In genomic region chr1:236282159-236282716, GRCh38 we compare ENCODE assay signal across 8 cellular contexts. TPM values are rescaled to one million over a fixed set of nuclear protein-coding genes. Genes with fewer than 3 reads are reported as not detected.
DNase-seq lines count a peak whose midpoint lies in the region; ATAC-seq and TF ChIP-seq lines count a peak whose summit lies in the region.

No MANE protein-coding gene starts in this region.

- peak overlapping the region; percentile 82 for H3K27ac Mint-ChIP-seq in activated CD4-positive, alpha-beta T cell treated with anti-CD3 and anti-CD28 coated beads, Interleukin-2, amount 10 ng/mL, durations not matched to agents 24 days and 14 days

- H3K4me1 Mint-ChIP-seq in activated CD4-positive, alpha-beta T cell treated with anti-CD3 and anti-CD28 coated beads, Interleukin-2, amount 10 ng/mL, durations not matched to agents 24 days and 14 days = peaks cover 34% of the 10 kb centered on the region

- DNase-seq in heart left ventricle = no peak
- no peak for DNase-seq in Right ventricle myocardium inferior (ENCODE audit: missing footprints)
- DNase-seq in activated CD4-positive, alpha-beta T cell treated with anti-CD3 and anti-CD28 coated beads, Interleukin-2, amount 10 ng/mL, durations not matched to agents 24 days and 14 days = no peak
- DNase-seq in fibroblast of mammary gland (ENCODE audit: low read depth) = peak; percentile 10
- DNase-seq in NCI-H1105 treated with DMSO at 0.1 percent for 48 hours (lab: John Stamatoyannopoulos, UW) = no peak
- DNase-seq in NCI-H748 (lab: John Stamatoyannopoulos, UW; ENCODE audit: unreplicated experiment) = no peak

- H3K4me2 ChIP-seq in skeletal muscle satellite cell (ENCODE audit: low read length) = peak overlapping the region; percentile 93

- 3 to 9% (median 5%) methylated on average over 12 to 34 of the region's 34 CpGs for WGBS in heart left ventricle, 4 donors

- ATAC-seq in heart left ventricle (no peak), Right ventricle myocardium inferior (no peak), HG03175 (IDR thresholded peaks at IDR 0.05; ENCODE audit: unreplicated experiment) (peak; percentile 6)

- peaks cover 9% of the 10 kb centered on the region for H3K27me3 Mint-ChIP-seq in activated CD4-positive, alpha-beta T cell treated with anti-CD3 and anti-CD28 coated beads, Interleukin-2, amount 10 ng/mL, durations not matched to agents 24 days and 14 days

- intact Hi-C loops in heart left ventricle (cut with DNase I) = loop anchor here in 5 of 10 donors (5.0 to 10.0 kb wide), 8 partner anchors 137 to 777 kb away; partner anchors contain the start of genes GPR137B (in 2 of the 5), B3GALNT2 (in 1 of the 5), LGALS8 (in 1 of the 5) and MTR (in 1 of the 5)
- intact Hi-C loops in Right ventricle myocardium inferior (cut with DNase I) = loop anchor here (5.0 to 10.0 kb wide), 3 partner anchors 137 to 240 kb away; partner anchors contain the start of genes GPR137B and LGALS8
- intact Hi-C loops in activated CD4-positive, alpha-beta T cell treated with anti-CD3 and anti-CD28 coated beads, Interleukin-2, amount 10 ng/mL, durations not matched to agents 24 days and 14 days (cut with micrococcal nuclease) = loop anchor here (1.0 to 10.0 kb wide), 9 partner anchors 114 to 780 kb away; partner anchors contain the start of genes B3GALNT2, GPR137B, HEATR1 and LGALS8

- peaks cover 0 to 18% (median 6%) of the 10 kb centered on the region in 12 donors for H3K4me1 ChIP-seq in heart left ventricle
- peaks cover 4% of the 10 kb centered on the region for H3K4me1 ChIP-seq in skeletal muscle satellite cell (ENCODE audit: control insufficient read depth, insufficient read depth, low read length)

- H3K9me3 ChIP-seq in heart left ventricle = no peaks in the 10 kb centered on the region
- no peaks in the 10 kb centered on the region for H3K9me3 ChIP-seq in skeletal muscle satellite cell (replicated peaks; ENCODE audit: low read length)

- peak overlapping the region; percentile 81 for H3K9ac ChIP-seq in skeletal muscle satellite cell (ENCODE audit: low read depth, low read length)

- peak overlapping the region; percentile 89 for H3K4me3 Mint-ChIP-seq in activated CD4-positive, alpha-beta T cell treated with anti-CD3 and anti-CD28 coated beads, Interleukin-2, amount 10 ng/mL, durations not matched to agents 24 days and 14 days

- peaks cover 0 to 9% (median 0%) of the 10 kb centered on the region in 9 donors for H3K27me3 ChIP-seq in heart left ventricle
- H3K27me3 ChIP-seq in skeletal muscle satellite cell (ENCODE audit: control insufficient read depth, insufficient read depth, low read length) = peaks cover 25% of the 10 kb centered on the region

- H3K9me3 Mint-ChIP-seq in activated CD4-positive, alpha-beta T cell treated with anti-CD3 and anti-CD28 coated beads, Interleukin-2, amount 10 ng/mL, durations not matched to agents 24 days and 14 days = no peaks in the 10 kb centered on the region

- TF ChIP-seq CTCF in heart left ventricle (IDR thresholded peaks at IDR 0.05) (no peak), fibroblast of mammary gland (conservative IDR thresholded peaks at IDR 0.05; ENCODE audit: control insufficient read depth, insufficient read depth, low read depth, low read length) (no peak)

- H3K4me3 ChIP-seq in heart left ventricle = peak overlapping the region; percentile 80 to 100 (median 94)
- peak overlapping the region; percentile 74 for H3K4me3 ChIP-seq in fibroblast of mammary gland (ENCODE audit: control insufficient read depth, low read depth, low read length)
- H3K4me3 ChIP-seq in skeletal muscle satellite cell (ENCODE audit: low read length) = peak overlapping the region; percentile 88

- no peak for TF ChIP-seq POLR2A in heart left ventricle (IDR thresholded peaks at IDR 0.05)

- H3K36me3 Mint-ChIP-seq in activated CD4-positive, alpha-beta T cell treated with anti-CD3 and anti-CD28 coated beads, Interleukin-2, amount 10 ng/mL, durations not matched to agents 24 days and 14 days (ENCODE audit: low read depth) = peaks cover 3% of the 10 kb centered on the region

- H3K36me3 ChIP-seq in heart left ventricle (no peaks in the 10 kb centered on the region), skeletal muscle satellite cell (ENCODE audit: insufficient read depth, low read length) (no peaks in the 10 kb centered on the region)

- H3K27ac ChIP-seq in heart left ventricle = peak overlapping the region in 8 of 12 donors; percentile 69 to 91 (median 86)

RNA-seq across cellular contexts. Expression of gene ERO1B, which starts 0.5 kb away (rescaled TPM):
- 10 to 100 TPM in 3 of 9 donors, 1 to 10 TPM in 6; 6.1 to 11.4 (median 6.9) TPM for total RNA-seq in heart left ventricle
- polyA plus RNA-seq in heart left ventricle = 10 to 100 TPM in 1 of 2 donors, 1 to 10 TPM in 1; 3.6 to 13.9 TPM
- total RNA-seq in Right ventricle myocardium inferior = 7.2 TPM
- total RNA-seq in activated CD4-positive, alpha-beta T cell treated with anti-CD3 and anti-CD28 coated beads, Interleukin-2, amount 10 ng/mL, durations not matched to agents 24 days and 14 days = 1.5 and 3.2 TPM in 2 replicates
- 2.8 and 3.1 TPM in 2 replicates for total RNA-seq in skeletal muscle satellite cell (2012; rRNA removed)
